ENCODE assay signal across 10 cellular contexts in the genomic region with DNA sequence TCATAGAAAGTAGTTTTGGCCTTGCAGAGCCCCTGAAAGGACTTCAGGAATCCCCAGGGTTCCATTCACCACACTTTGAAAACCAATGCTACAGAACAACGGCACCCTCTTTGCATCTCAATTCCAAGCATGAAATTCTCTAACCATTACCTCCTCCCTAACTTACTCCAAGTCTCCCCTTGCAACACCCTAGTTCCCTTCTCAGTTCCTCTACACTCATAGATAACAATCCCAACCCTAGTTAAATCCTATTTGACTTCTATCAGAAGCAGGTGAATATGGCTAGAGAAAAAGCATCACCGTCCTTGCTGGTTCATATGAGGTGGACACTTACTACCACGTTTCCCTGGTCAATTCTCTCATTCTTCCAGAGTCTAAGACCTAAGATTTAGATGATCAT. TPM values are rescaled to one million over a fixed set of nuclear protein-coding genes. Genes with fewer than 3 reads are reported as not detected.
DNase-seq lines count a peak whose midpoint lies in the region; ATAC-seq and TF ChIP-seq lines count a peak whose summit lies in the region.
"Had no signal": no experiment of that assay in that cellular context is flagged by ENCODE, and none has a peak within 500 bp of the region (broad histone marks: within the 10 kb centered on the region; RNA-seq: fewer than 3 reads in every experiment).

No MANE protein-coding gene starts in this region.

- intact Hi-C loops in CD4-positive, alpha-beta memory T cell (cut with micrococcal nuclease), result loop anchor here (5.0 to 10.0 kb wide), 4 partner anchors 123 to 1565 kb away; partner anchors contain the start of genes CCNI, CDKL2 and SCARB2
- intact Hi-C loops in prostate gland (cut with DNase I), result no loop called here

- CTCF ChIA-PET in CD4-positive, alpha-beta memory T cell (lab: Charles Lee; ENCODE audit: partially characterized antibody), result no interaction called here

- peaks cover 10 to 28% of the 10 kb centered on the region in 2 donors for H3K36me3 Mint-ChIP-seq in CD4-positive, alpha-beta memory T cell

- H3K9me2 ChIP-seq in MM.1S (replicated peaks; ENCODE audit: insufficient read depth, low read length) (no peaks in the 10 kb centered on the region), neural cell (ENCODE audit: insufficient read depth, low read length) (no peaks in the 10 kb centered on the region)

- no peak for TF ChIP-seq EP300 in neural cell (conservative IDR thresholded peaks at IDR 0.05; ENCODE audit: poor library complexity, severe bottlenecking)

- H3K4me2 ChIP-seq in MM.1S (ENCODE audit: low read depth, low read length) (peak overlapping the region; percentile 87), neural cell (ENCODE audit: low read length) (peak overlapping the region; percentile 47)

- H3K9me3 Mint-ChIP-seq in CD4-positive, alpha-beta memory T cell, result no peaks in the 10 kb centered on the region

- H3K27me3 Mint-ChIP-seq in CD4-positive, alpha-beta memory T cell, result no peaks in the 10 kb centered on the region
- H3K27me3 Mint-ChIP-seq: activated B cell treated with CpG ODN at 0.5 μM for 24 hours had no signal

- no peak for TF ChIP-seq RAD21 in neural cell (conservative IDR thresholded peaks at IDR 0.05)

- POLR2A ChIA-PET in CD4-positive, alpha-beta memory T cell (lab: Charles Lee; ENCODE audit: partially characterized antibody), result interaction anchor here (3.4 to 4.9 kb wide), 3 partner anchors 161 to 428 kb away, joined by 27 to 41 read pairs (median 28); partner anchors contain the start of genes G3BP2, NAAA and USO1

- H3K36me3 ChIP-seq in CD4-positive, alpha-beta memory T cell (ENCODE audit: insufficient read depth, low read length), result peaks cover 9% of the 10 kb centered on the region
- no peaks in the 10 kb centered on the region; the same call in 1 of the 2 replicates for H3K36me3 ChIP-seq in MM.1S (replicated peaks; ENCODE audit: insufficient read depth, low read length)
- H3K36me3 ChIP-seq in endocrine pancreas (ENCODE audit: control insufficient read depth, insufficient read depth, low read length), result no peaks in the 10 kb centered on the region
- no peaks in the 10 kb centered on the region for H3K36me3 ChIP-seq in neural cell (ENCODE audit: insufficient read depth, low read length)
- H3K36me3 ChIP-seq in prostate gland, result no peaks in the 10 kb centered on the region

- no peak overlapping the region for H3K9ac ChIP-seq in MM.1S (ENCODE audit: low read length)
- H3K9ac ChIP-seq in endocrine pancreas (ENCODE audit: control insufficient read depth, insufficient read depth, low read length), result no peak overlapping the region
- H3K9ac ChIP-seq in neural cell (ENCODE audit: low read length), result peak overlapping the region; percentile 8

- DNase-seq in CD4-positive, alpha-beta memory T cell, result no peak
- no peak for DNase-seq in MM.1S
- DNase-seq in prostate gland (ENCODE audit: low spot score), result no peak
- DNase-seq: activated B cell treated with CpG ODN at 0.5 μM for 24 hours, nephron progenitor cell had no signal

- peaks cover 28 to 48% (median 30%) of the 10 kb centered on the region in 4 donors for H3K4me1 Mint-ChIP-seq in CD4-positive, alpha-beta memory T cell

- no peak overlapping the region for H2AFZ ChIP-seq in MM.1S (ENCODE audit: low read length)
- no peak overlapping the region for H2AFZ ChIP-seq in neural cell (ENCODE audit: low read depth, low read length)

- H3K27ac ChIP-seq in CD4-positive, alpha-beta memory T cell (ENCODE audit: low read depth, low read length), result peak overlapping the region; percentile 97
- H3K27ac ChIP-seq in MM.1S (ENCODE audit: low read length) (0 out of 2 replicates have a peak overlapping the region, but pooled peaks have one; percentile 14), neural cell (ENCODE audit: low read length) (no peak overlapping the region), prostate gland (no peak overlapping the region)

- H3K27ac Mint-ChIP-seq in CD4-positive, alpha-beta memory T cell, result no peak overlapping the region
- H3K27ac Mint-ChIP-seq: activated B cell treated with CpG ODN at 0.5 μM for 24 hours, nephron progenitor cell had no signal

- H3K4me3 ChIP-seq in CD4-positive, alpha-beta memory T cell (ENCODE audit: low read length in 2 of 2), result peak overlapping the region in 1 of 2 donors; percentile 68
- H3K4me3 ChIP-seq in MM.1S (ENCODE audit: low read length) (peak overlapping the region; percentile 28; the same call in 1 of the 2 replicates), endocrine pancreas (ENCODE audit: control insufficient read depth, insufficient read depth, low read length) (peak overlapping the region; percentile 44), neural cell (ENCODE audit: low read length) (peak overlapping the region; percentile 79), prostate gland (no peak overlapping the region)

- no peak for ATAC-seq in GM21515 (IDR thresholded peaks at IDR 0.05; ENCODE audit: unreplicated experiment)
- no peak for ATAC-seq in HG03469 (IDR thresholded peaks at IDR 0.05; ENCODE audit: unreplicated experiment)
- ATAC-seq in HG03565 (IDR thresholded peaks at IDR 0.05; ENCODE audit: unreplicated experiment), result no peak

- no peaks in the 10 kb centered on the region for H3K9me3 ChIP-seq in CD4-positive, alpha-beta memory T cell (ENCODE audit: control insufficient read depth in 1 of 2, low read length in 2 of 2)
- no peaks in the 10 kb centered on the region for H3K9me3 ChIP-seq in MM.1S (replicated peaks; ENCODE audit: insufficient read depth, low read length)
- H3K9me3 ChIP-seq in endocrine pancreas (ENCODE audit: control insufficient read depth, low read length), result no peaks in the 10 kb centered on the region
- H3K9me3 ChIP-seq in neural cell (ENCODE audit: low read length), result no peaks in the 10 kb centered on the region
- H3K9me3 ChIP-seq in prostate gland, result no peaks in the 10 kb centered on the region

- H4K20me1 ChIP-seq in MM.1S (ENCODE audit: insufficient read depth, low read length) (no peaks in the 10 kb centered on the region), neural cell (ENCODE audit: insufficient read depth) (no peaks in the 10 kb centered on the region)

- WGBS in prostate gland, result 61% methylated on average over 3 of the region's 3 CpGs

- H3K4me3 Mint-ChIP-seq in CD4-positive, alpha-beta memory T cell, result no peak overlapping the region
- H3K4me3 Mint-ChIP-seq: activated B cell treated with CpG ODN at 0.5 μM for 24 hours, nephron progenitor cell had no signal

- H3K79me2 ChIP-seq in MM.1S (ENCODE audit: low read length) (peaks cover 68% of the 10 kb centered on the region), neural cell (replicated peaks; ENCODE audit: insufficient read depth, low read length) (peaks cover 57% of the 10 kb centered on the region)

- no peak for TF ChIP-seq POLR2A in prostate gland (IDR thresholded peaks at IDR 0.05)

- H3F3A ChIP-seq in MM.1S (ENCODE audit: insufficient read depth, low read length), result peaks cover 24% of the 10 kb centered on the region
- peaks cover 9% of the 10 kb centered on the region for H3F3A ChIP-seq in neural cell (ENCODE audit: insufficient read depth, low read length, poor library complexity, severe bottlenecking)

- H3K27me3 ChIP-seq in CD4-positive, alpha-beta memory T cell (ENCODE audit: insufficient read depth, low read length), result no peaks in the 10 kb centered on the region
- H3K27me3 ChIP-seq in MM.1S (replicated peaks; ENCODE audit: insufficient read depth, low read length), result no peaks in the 10 kb centered on the region
- no peaks in the 10 kb centered on the region for H3K27me3 ChIP-seq in endocrine pancreas (ENCODE audit: control insufficient read depth, insufficient read depth, low read length)
- H3K27me3 ChIP-seq in neural cell (ENCODE audit: insufficient read depth, low read depth, low read length), result no peaks in the 10 kb centered on the region
- H3K27me3 ChIP-seq in prostate gland (replicated peaks; ENCODE audit: insufficient read depth), result no peaks in the 10 kb centered on the region

- H3K4me1 ChIP-seq in CD4-positive, alpha-beta memory T cell (ENCODE audit: insufficient read depth, low read length), result peaks cover 68% of the 10 kb centered on the region
- H3K4me1 ChIP-seq in MM.1S (ENCODE audit: low read length) (peaks cover 28% of the 10 kb centered on the region), endocrine pancreas (ENCODE audit: control insufficient read depth, insufficient read depth, low read length) (peaks cover 26% of the 10 kb centered on the region), prostate gland (replicated peaks) (no peaks in the 10 kb centered on the region)

- no peak for TF ChIP-seq CTCF in MM.1S (IDR thresholded peaks at IDR 0.05; ENCODE audit: low read length)
- TF ChIP-seq CTCF in neural cell (IDR thresholded peaks at IDR 0.05; ENCODE audit: poor library complexity, severe bottlenecking), result no peak
- no peak for TF ChIP-seq CTCF in prostate gland (IDR thresholded peaks at IDR 0.05)

TF ChIP-seq in neural cell, 6 proteins besides CTCF, POLR2A, EP300 and RAD21 (continues in another document):
- TF ChIP-seq SMC3 (conservative IDR thresholded peaks at IDR 0.05; ENCODE audit: poor library complexity) (no peak), MXI1 (conservative IDR thresholded peaks at IDR 0.05; ENCODE audit: poor library complexity, severe bottlenecking) (no peak), TAF1 (IDR thresholded peaks at IDR 0.05; ENCODE audit: low read depth) (no peak)

RNA-seq across cellular contexts. Expression of gene RCHY1, which starts 2.4 kb away (rescaled TPM):
- total RNA-seq in CD4-positive, alpha-beta memory T cell, result 10 to 100 TPM; 36.6 to 40.9 TPM
- 10 to 100 TPM; 26.4 to 40.7 TPM for polyA plus RNA-seq in CD4-positive, alpha-beta memory T cell
- 58.8 and 70.6 TPM in 2 replicates for polyA plus RNA-seq in neural cell
- 85.9 and 88.1 TPM in 2 replicates for polyA minus RNA-seq in neural cell
- 10 to 100 TPM; 18.7 to 23.3 TPM for total RNA-seq in prostate gland

RNA-seq across cellular contexts. Expression of gene THAP6, which starts 2.4 kb away (rescaled TPM):
- 10 to 100 TPM; 38.1 to 43.4 TPM for total RNA-seq in CD4-positive, alpha-beta memory T cell
- polyA plus RNA-seq in CD4-positive, alpha-beta memory T cell, result 10 to 100 TPM; 12.9 to 13.6 TPM
- 35.3 and 42.9 TPM in 2 replicates for polyA plus RNA-seq in neural cell
- 48.9 and 59.7 TPM in 2 replicates for polyA minus RNA-seq in neural cell
- total RNA-seq in prostate gland, result 10 to 100 TPM; 20.7 to 24.1 TPM

RNA-seq across cellular contexts. Expression of gene ODAPH, which starts 44.0 kb away (rescaled TPM):
- total RNA-seq in CD4-positive, alpha-beta memory T cell, result not detected
- polyA plus RNA-seq in CD4-positive, alpha-beta memory T cell, result not detected
- polyA plus RNA-seq in neural cell, result 0.17 and 2.5 TPM in 2 replicates
- 0.49 TPM in 1 of 2 replicates, not detected in the other for polyA minus RNA-seq in neural cell
- not detected for total RNA-seq in prostate gland
- total RNA-seq: activated B cell treated with CpG ODN at 0.5 μM for 24 hours had no signal

Comparison
In these comparisons a context has a peak if more than half of its experiments do, and no peak if none do; other contexts are left out.
1. H3K27ac ChIP-seq: peak in CD4-positive, alpha-beta memory T cell (single experiment) and MM.1S (single experiment); none in neural cell (single experiment) and prostate gland (0 of 2).
2. H3K4me3 ChIP-seq: peak in MM.1S (single experiment), endocrine pancreas (single experiment) and neural cell (single experiment); none in prostate gland (0 of 2).